In genomic region chr5:56480305-56481146, GRCh38 we compare ENCODE assay signal across 8 cellular contexts.
DNase-seq lines count a peak whose midpoint lies in the region; ATAC-seq and TF ChIP-seq lines count a peak whose summit lies in the region.

No MANE protein-coding gene starts in this region.

- peak; percentile 35 for ATAC-seq in activated T-helper 17 cell treated with anti-CD3 and anti-CD28 coated beads, Interleukin-2, amount 50 U/mL, for 72 hours (replicated peaks)

- WGBS in HUES64: 3% methylated on average over 46 of the region's 51 CpGs

- H3K4me1 Mint-ChIP-seq in activated T-helper 17 cell treated with anti-CD3 and anti-CD28 coated beads, Interleukin-2, amount 50 U/mL, for 72 hours: peaks cover 31% of the 10 kb centered on the region
- H3K4me1 Mint-ChIP-seq in type B pancreatic cell (ENCODE audit: unreplicated experiment): peaks cover 40% of the 10 kb centered on the region

- peak overlapping the region; percentile 75 for H3K27ac Mint-ChIP-seq in activated T-helper 17 cell treated with anti-CD3 and anti-CD28 coated beads, Interleukin-2, amount 50 U/mL, for 72 hours
- peak overlapping the region; percentile 45 for H3K27ac Mint-ChIP-seq in type B pancreatic cell

- H3K36me3 ChIP-seq in HUES64 (ENCODE audit: insufficient read depth, low read length) (no peaks in the 10 kb centered on the region), muscle layer of duodenum (ENCODE audit: control insufficient read depth in 1 of 2, insufficient read depth in 2 of 2, low read length in 2 of 2) (no peaks in the 10 kb centered on the region)

- H3K27me3 ChIP-seq in HUES64 (ENCODE audit: insufficient read depth, low read length) (peaks cover 43% of the 10 kb centered on the region), muscle layer of duodenum (ENCODE audit: low read depth, low read length) (no peaks in the 10 kb centered on the region)

- H3K4me3 ChIP-seq in HUES64 (ENCODE audit: low read length) (peak overlapping the region; percentile 67), fibroblast of pulmonary artery (replicated peaks; ENCODE audit: low read depth, low read length) (peak overlapping the region; percentile 57), muscle layer of duodenum (ENCODE audit: low read depth in 1 of 2, low read length in 2 of 2) (peak overlapping the region; percentile 70 to 81)

- TF ChIP-seq CTCF in fibroblast of pulmonary artery (IDR thresholded peaks at IDR 0.05; ENCODE audit: low read length, missing control alignments) (no peak), type B pancreatic cell (conservative IDR thresholded peaks at IDR 0.05) (no peak)

- H3K36me3 Mint-ChIP-seq in activated T-helper 17 cell treated with anti-CD3 and anti-CD28 coated beads, Interleukin-2, amount 50 U/mL, for 72 hours (ENCODE audit: low read depth): no peaks in the 10 kb centered on the region
- H3K36me3 Mint-ChIP-seq in type B pancreatic cell: no peaks in the 10 kb centered on the region

- H3K27ac ChIP-seq in HUES64 (ENCODE audit: low read depth, low read length) (no peak overlapping the region), muscle layer of duodenum (ENCODE audit: low read length) (peak overlapping the region; percentile 84)

- peak overlapping the region; percentile 33; the same call in 1 of the 2 replicates for H3K9ac ChIP-seq in HUES64 (ENCODE audit: low read depth, low read length)

- H3K9me3 Mint-ChIP-seq in activated T-helper 17 cell treated with anti-CD3 and anti-CD28 coated beads, Interleukin-2, amount 50 U/mL, for 72 hours: no peaks in the 10 kb centered on the region
- H3K9me3 Mint-ChIP-seq in type B pancreatic cell: no peaks in the 10 kb centered on the region

- DNase-seq in NCI-H1417 (lab: John Stamatoyannopoulos, UW) (peak in 2 of 3 experiments; percentile 9 to 15), NCI-H1417 treated with DMSO at 0.1 percent for 48 hours (lab: John Stamatoyannopoulos, UW) (no peak), fibroblast of pulmonary artery (ENCODE audit: low read depth) (peak; percentile 77), type B pancreatic cell (ENCODE audit: extremely low spot score, unreplicated experiment) (no peak), NOMO-1 treated with dmso at 0.1 percent for 144 hours (lab: John Stamatoyannopoulos, UW; ENCODE audit: unreplicated experiment) (no peak)

- H3K4me1 ChIP-seq in HUES64 (ENCODE audit: insufficient read depth, low read length) (0 out of 2 replicates have a peak, but pooled peaks cover 7% of the 10 kb centered on the region), muscle layer of duodenum (ENCODE audit: control insufficient read depth in 1 of 2, insufficient read depth in 2 of 2, low read length in 2 of 2) (peaks cover 5 to 12% of the 10 kb centered on the region in 2 donors)

- peak overlapping the region; percentile 85 for H3K4me3 Mint-ChIP-seq in activated T-helper 17 cell treated with anti-CD3 and anti-CD28 coated beads, Interleukin-2, amount 50 U/mL, for 72 hours
- H3K4me3 Mint-ChIP-seq in type B pancreatic cell: peak overlapping the region; percentile 86

- H3K9me3 ChIP-seq in HUES64 (ENCODE audit: insufficient read depth, low read depth, low read length) (no peaks in the 10 kb centered on the region), muscle layer of duodenum (ENCODE audit: control insufficient read depth in 1 of 2, low read length in 2 of 2) (no peaks in the 10 kb centered on the region)

- no peaks in the 10 kb centered on the region for H3K27me3 Mint-ChIP-seq in activated T-helper 17 cell treated with anti-CD3 and anti-CD28 coated beads, Interleukin-2, amount 50 U/mL, for 72 hours
- H3K27me3 Mint-ChIP-seq in type B pancreatic cell: no peaks in the 10 kb centered on the region

Comparison
In these comparisons a context has a peak if more than half of its experiments do, and no peak if none do; other contexts are left out.
1. DNase-seq: peak in NCI-H1417 (2 of 3) and fibroblast of pulmonary artery (single experiment); none in NCI-H1417 treated with DMSO at 0.1 percent for 48 hours (single experiment), type B pancreatic cell (single experiment) and NOMO-1 treated with dmso at 0.1 percent for 144 hours (single experiment).
2. Peak in every context shown above with its lines, with median percentiles within 50 percentile points of each other: H3K4me3 ChIP-seq.